29 cellular contexts compared by ENCODE assay signal in the genomic region with DNA sequence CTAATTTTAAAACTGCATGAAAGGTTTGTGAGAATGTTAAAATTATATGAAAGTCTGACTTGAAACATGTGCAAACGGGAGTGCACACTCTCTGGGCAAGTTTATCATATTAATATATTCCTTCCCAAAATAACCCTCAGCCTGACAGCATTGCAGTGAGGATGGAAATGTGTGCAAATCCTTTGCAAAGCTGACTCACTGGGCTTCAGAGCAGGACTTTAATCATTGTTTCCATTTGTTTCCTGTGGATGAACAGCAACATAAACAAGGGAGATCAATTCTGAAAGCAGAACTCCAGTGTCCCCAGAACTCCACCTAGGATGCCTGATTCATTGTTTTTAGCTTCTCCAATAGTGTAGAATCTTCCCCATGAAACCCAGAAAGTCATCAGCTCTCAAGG.
DNase-seq lines count a peak whose midpoint lies in the region; ATAC-seq lines count a peak whose summit lies in the region.
"Had no signal": no experiment of that assay in that cellular context is flagged by ENCODE, and none has a peak within 500 bp of the region (broad histone marks: within the 10 kb centered on the region; RNA-seq: fewer than 3 reads in every experiment).

No MANE protein-coding gene starts in this region.

- peak; percentile 12 for ATAC-seq in GM18517 (IDR thresholded peaks at IDR 0.05; ENCODE audit: unreplicated experiment)
- peak; percentile 20 for ATAC-seq in HG03354 (IDR thresholded peaks at IDR 0.05; ENCODE audit: poor library complexity, severe bottlenecking, unreplicated experiment)
- ATAC-seq: left lobe of liver, sciatic nerve had no signal

- DNase-seq in AG08395 (ENCODE audit: low spot score) (peak; percentile 31), iris pigment epithelial cell (ENCODE audit: low read depth) (peak; percentile 66), NCI-H748 (lab: John Stamatoyannopoulos, UW; ENCODE audit: unreplicated experiment) (no peak), GM19240 (ENCODE audit: insufficient read length, low spot score) (no peak), HUDEP-2 (lab: John Stamatoyannopoulos, UW; ENCODE audit: unreplicated experiment in 76 of 76) (no peak), NCI-H2029 treated with DMSO at 0.1 percent for 48 hours (lab: John Stamatoyannopoulos, UW) (no peak)
- DNase-seq: activated B cell treated with CpG ODN at 0.5 μM for 24 hours; activated CD4-positive, alpha-beta T cell treated with anti-CD3 and anti-CD28 coated beads, Interleukin-2, amount 50 U/mL, for 4 hours; AML-193; anterior cingulate cortex; CD8-positive, alpha-beta memory T cell; colonic mucosa; effector memory CD4-positive, alpha-beta T cell; foreskin melanocyte; KG1; MG63; naive B cell; NCI-H1105 treated with DMSO at 0.1 percent for 48 hours; NCI-H1930; NCI-H226; NCI-H748 treated with DMSO at 0.1 percent for 48 hours; stimulated activated CD4-positive, alpha-beta T cell treated with anti-CD3 and anti-CD28 coated beads, Interleukin-4, amount 100 ng/mL, for 4 hours; stimulated activated naive CD4-positive, alpha-beta T cell; SW 1271; testis had no signal

Comparison
In these comparisons a context has a peak if more than half of its experiments do, and no peak if none do; other contexts are left out.
1. DNase-seq: peak in AG08395 (single experiment) and iris pigment epithelial cell (single experiment); none in NCI-H748 (single experiment), GM19240 (single experiment), HUDEP-2 (0 of 76) and NCI-H2029 treated with DMSO at 0.1 percent for 48 hours (single experiment).